ENCODE assay signal across 1 cellular context in genomic region chrX:100649550-100650356, GRCh38.
TF ChIP-seq lines count a peak whose summit lies in the region.

No MANE protein-coding gene starts in this region.

TF ChIP-seq in HepG2, 621 proteins besides CTCF, POLR2A, EP300 and RAD21 (continues in another document):
- TF ChIP-seq KAT8 (CRISPR knock-in tag; IDR thresholded peaks at IDR 0.05) (no peak), BCL6 (CRISPR knock-in tag; IDR thresholded peaks at IDR 0.05) (peak; percentile 47; the same call in 1 of the 2 replicates), ZBTB34 (CRISPR knock-in tag; IDR thresholded peaks at IDR 0.05) (no peak), THAP11 (CRISPR knock-in tag; IDR thresholded peaks at IDR 0.05) (peak; percentile 37; the same call in 1 of the 2 replicates), AKNA (CRISPR knock-in tag; IDR thresholded peaks at IDR 0.05; ENCODE audit: borderline replicate concordance) (no peak), GZF1 (CRISPR knock-in tag; IDR thresholded peaks at IDR 0.05) (no peak), E2F5 (CRISPR knock-in tag; conservative IDR thresholded peaks at IDR 0.05) (no peak), SRSF1 (optimal IDR thresholded peaks at IDR 0.05; ENCODE audit: low read depth, low read length) (no peak), ZNF280D (CRISPR knock-in tag; IDR thresholded peaks at IDR 0.05) (no peak), NPAS2 (CRISPR knock-in tag; IDR thresholded peaks at IDR 0.05; ENCODE audit: borderline replicate concordance) (no peak), IRF2 (CRISPR knock-in tag; IDR thresholded peaks at IDR 0.05) (0 out of 2 replicates have a peak, but pooled peaks have one; percentile 30), ZNF383 (CRISPR knock-in tag; IDR thresholded peaks at IDR 0.05; ENCODE audit: borderline replicate concordance) (no peak), MED1 (CRISPR knock-in tag; IDR thresholded peaks at IDR 0.05) (peak; percentile 51), NR2F6 (IDR thresholded peaks at IDR 0.05) (peak; percentile 53; the same call in 1 of the 2 replicates), NR2F6 (CRISPR knock-in tag; IDR thresholded peaks at IDR 0.05) (0 out of 2 replicates have a peak, but pooled peaks have one; percentile 34), ZBTB46 (CRISPR knock-in tag; IDR thresholded peaks at IDR 0.05; ENCODE audit: borderline replicate concordance) (no peak), ZNF646 (CRISPR knock-in tag; IDR thresholded peaks at IDR 0.05) (no peak), TEAD3 (CRISPR knock-in tag; optimal IDR thresholded peaks at IDR 0.05; ENCODE audit: borderline replicate concordance) (peak; percentile 8), DDIT3 (CRISPR knock-in tag; IDR thresholded peaks at IDR 0.05) (no peak), KLF12 (CRISPR knock-in tag; IDR thresholded peaks at IDR 0.05; ENCODE audit: borderline replicate concordance) (no peak), HNF4A (CRISPR knock-in tag; IDR thresholded peaks at IDR 0.05) (peak; percentile 63), ZNF430 (CRISPR knock-in tag; IDR thresholded peaks at IDR 0.05) (no peak), SOX5 (CRISPR knock-in tag; IDR thresholded peaks at IDR 0.05; ENCODE audit: borderline replicate concordance) (peak; percentile 42; the same call in 1 of the 2 replicates), ZNF263 (CRISPR knock-in tag; IDR thresholded peaks at IDR 0.05) (no peak), ZNF713 (CRISPR knock-in tag; IDR thresholded peaks at IDR 0.05) (no peak), POLR2G (IDR thresholded peaks at IDR 0.05; ENCODE audit: low read depth, low read length) (peak; percentile 63), RARG (CRISPR knock-in tag; IDR thresholded peaks at IDR 0.05; ENCODE audit: low read depth) (no peak), ZNF777 (CRISPR knock-in tag; IDR thresholded peaks at IDR 0.05) (peak; percentile 51; the same call in 1 of the 2 replicates), CBFB (CRISPR knock-in tag; IDR thresholded peaks at IDR 0.05) (no peak), ZFP82 (CRISPR knock-in tag; IDR thresholded peaks at IDR 0.05; ENCODE audit: borderline replicate concordance) (no peak), RELA (CRISPR knock-in tag; IDR thresholded peaks at IDR 0.05) (no peak), MED8 (CRISPR knock-in tag; IDR thresholded peaks at IDR 0.05; ENCODE audit: insufficient replicate concordance) (no peak), SP4 (CRISPR knock-in tag; IDR thresholded peaks at IDR 0.05) (no peak), NCOA2 (CRISPR knock-in tag; IDR thresholded peaks at IDR 0.05) (peak; percentile 69), ZNF687 (CRISPR knock-in tag; IDR thresholded peaks at IDR 0.05) (peak; percentile 55), RXRA (CRISPR knock-in tag; IDR thresholded peaks at IDR 0.05) (0 out of 2 replicates have a peak, but pooled peaks have one; percentile 35)
